Comparison of ENCODE assay signal across 1 cellular context in the genomic region with DNA sequence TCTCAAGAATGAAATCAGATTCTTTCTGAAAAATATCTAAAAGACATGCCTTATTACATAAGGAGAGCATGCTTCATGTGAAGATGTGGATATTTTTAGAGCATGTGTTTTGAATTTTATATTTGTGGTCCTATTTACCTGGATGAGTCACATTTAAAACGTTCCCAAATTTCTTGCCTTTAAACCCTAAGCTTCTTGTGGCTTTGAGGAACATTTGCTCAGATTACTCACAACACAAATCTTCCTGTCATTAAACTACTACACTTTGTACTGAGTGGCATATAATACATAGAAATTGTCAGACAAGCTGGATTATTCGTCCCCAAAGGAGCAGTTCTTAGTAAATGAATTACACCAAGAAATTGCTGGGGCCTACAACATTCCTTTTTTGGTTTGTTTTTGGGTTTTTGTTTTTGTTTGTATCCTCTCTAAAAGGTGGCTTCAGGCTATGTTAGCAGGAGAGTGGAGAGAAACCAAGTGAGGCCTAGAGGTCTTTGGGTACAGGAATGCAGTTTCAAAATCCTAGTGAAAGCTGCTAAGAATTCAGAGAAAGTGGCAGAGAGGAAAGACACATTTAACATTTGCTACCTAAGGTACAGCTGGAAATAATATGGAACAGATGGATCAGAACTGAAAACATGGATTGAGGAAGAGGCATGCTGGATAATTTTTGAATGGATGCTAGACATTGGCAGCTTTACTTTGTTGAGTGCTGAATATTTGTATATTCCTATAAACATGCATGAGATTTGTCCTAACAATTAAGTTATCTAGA.
TF ChIP-seq lines count a peak whose summit lies in the region.

No MANE protein-coding gene starts in this region.

TF ChIP-seq in A549, 52 proteins besides CTCF, POLR2A, EP300 and RAD21 (continued from another document):
- TF ChIP-seq, protein P1, sequence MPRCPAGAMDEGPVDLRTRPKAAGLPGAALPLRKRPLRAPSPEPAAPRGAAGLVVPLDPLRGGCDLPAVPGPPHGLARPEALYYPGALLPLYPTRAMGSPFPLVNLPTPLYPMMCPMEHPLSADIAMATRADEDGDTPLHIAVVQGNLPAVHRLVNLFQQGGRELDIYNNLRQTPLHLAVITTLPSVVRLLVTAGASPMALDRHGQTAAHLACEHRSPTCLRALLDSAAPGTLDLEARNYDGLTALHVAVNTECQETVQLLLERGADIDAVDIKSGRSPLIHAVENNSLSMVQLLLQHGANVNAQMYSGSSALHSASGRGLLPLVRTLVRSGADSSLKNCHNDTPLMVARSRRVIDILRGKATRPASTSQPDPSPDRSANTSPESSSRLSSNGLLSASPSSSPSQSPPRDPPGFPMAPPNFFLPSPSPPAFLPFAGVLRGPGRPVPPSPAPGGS (IDR thresholded peaks at IDR 0.05), result no peak
- no peak for TF ChIP-seq HOXA7 (CRISPR knock-in tag; IDR thresholded peaks at IDR 0.05)
